ENCODE assay signal across 8 cellular contexts in the genomic region with DNA sequence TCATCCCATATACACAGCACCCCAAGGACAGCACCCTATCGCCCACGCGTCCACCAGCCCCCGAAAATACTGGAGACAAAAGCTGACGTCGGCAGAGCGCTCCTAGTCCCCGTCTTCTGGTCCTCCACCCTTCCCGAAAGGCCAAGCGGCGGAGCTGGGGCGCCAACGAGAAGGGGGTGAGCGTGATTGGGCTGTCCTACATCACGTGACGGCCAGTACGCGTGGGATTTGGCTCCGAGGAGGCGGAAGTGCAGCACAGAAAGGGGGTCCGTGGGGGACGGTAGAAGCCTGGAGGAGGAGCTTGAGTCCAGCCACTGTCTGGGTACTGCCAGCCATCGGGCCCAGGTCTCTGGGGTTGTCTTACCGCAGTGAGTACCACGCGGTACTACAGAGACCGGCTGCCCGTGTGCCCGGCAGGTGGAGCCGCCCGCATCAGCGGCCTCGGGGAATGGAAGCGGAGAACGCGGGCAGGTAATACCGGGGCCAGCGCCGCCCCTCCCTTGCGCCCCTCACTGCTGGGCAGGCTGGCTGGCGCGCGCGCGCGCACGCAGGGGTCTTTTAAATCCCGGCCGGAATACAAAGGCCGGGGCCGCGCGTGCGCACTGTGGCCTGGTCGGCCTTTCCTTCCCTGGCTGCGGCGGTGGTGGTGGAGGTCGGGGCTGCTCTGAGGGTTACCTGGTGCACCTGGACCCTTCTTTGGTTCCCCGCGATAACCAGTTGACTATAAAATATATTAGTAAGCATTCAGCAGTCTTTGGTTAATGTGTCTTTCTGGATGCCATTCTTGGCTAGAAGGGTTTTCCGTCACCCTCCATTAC. TPM values are rescaled to one million over a fixed set of nuclear protein-coding genes. Genes with fewer than 3 reads are reported as not detected.
A peak's percentile ranks its signal among the peaks of the same experiment; 100 is the strongest.
DNase-seq lines count a peak whose midpoint lies in the region; ATAC-seq and TF ChIP-seq lines count a peak whose summit lies in the region.

Gene TDG (plus strand): TSS at position 283 of the 818 bp plus-strand sequence. CDS start 166 bp downstream, at position 449.

- DNase-seq in CD14-positive monocyte (ENCODE audit: low spot score) (peak; percentile 98), NCI-H774 (lab: John Stamatoyannopoulos, UW) (peak; percentile 99), dermis microvascular lymphatic vessel endothelial cell (ENCODE audit: low read depth in 2 of 2) (peak; percentile 97 to 99)
- DNase-seq in activated CD4-positive, alpha-beta T cell treated with anti-CD3 and anti-CD28 coated beads, Interleukin-2, amount 50 U/mL, for 48 hours, result peak; percentile 97 to 98
- DNase-seq in stimulated activated CD4-positive, alpha-beta T cell treated with anti-CD3 and anti-CD28 coated beads, Interleukin-4, amount 100 ng/mL, for 24 hours, result peak; percentile 99

- 6% methylated on average over 61 of the region's 61 CpGs for WGBS in liver

- peak within 1 kb of the TSS; percentile 79 to 98 (median 81) for H3K4me3 ChIP-seq in liver (ENCODE audit: low read depth in 1 of 3, low read length in 3 of 3)

- peak within 1 kb of the TSS; percentile 93 to 97 for H3K4me3 Mint-ChIP-seq in CD14-positive monocyte

- peaks cover 0 to 1% (median 0%) of the 10 kb centered on the region in 7 donors for H3K9me3 Mint-ChIP-seq in CD14-positive monocyte

- peak within 1 kb of the TSS; percentile 73 to 93 for H3K27ac ChIP-seq in liver (ENCODE audit: low read depth in 1 of 2, low read length in 2 of 2)

- no peaks in the 10 kb centered on the region for H3K27me3 ChIP-seq in liver (ENCODE audit: control insufficient read depth in 4 of 4, insufficient read depth in 4 of 4, low read length in 3 of 4)

- TF ChIP-seq CTCF in CD14-positive monocyte (IDR thresholded peaks at IDR 0.05) (peak; percentile 8), liver (IDR thresholded peaks at IDR 0.05; ENCODE audit: low read depth, low read length, missing input control) (no peak)

- peak in 1 of 2 donors; percentile 33 for TF ChIP-seq RAD21 in liver (IDR thresholded peaks at IDR 0.05)

- peaks cover 0 to 2% (median 0%) of the 10 kb centered on the region in 3 donors for H3K27me3 Mint-ChIP-seq in CD14-positive monocyte (ENCODE audit: low read depth in 3 of 3)

- peaks cover 6 to 24% (median 17%) of the 10 kb centered on the region in 4 donors for H3K4me1 ChIP-seq in liver (ENCODE audit: control insufficient read depth in 4 of 4, insufficient read depth in 4 of 4, low read length in 3 of 4)

- ATAC-seq in GM19395 (IDR thresholded peaks at IDR 0.05; ENCODE audit: unreplicated experiment) (peak; percentile 93), HG03565 (IDR thresholded peaks at IDR 0.05; ENCODE audit: unreplicated experiment) (peak; percentile 73)

- H3K36me3 Mint-ChIP-seq in CD14-positive monocyte, result peaks cover 9 to 12% of the 10 kb centered on the region in 2 donors

- no peaks in the 10 kb centered on the region for H3K36me3 ChIP-seq in liver (ENCODE audit: control insufficient read depth in 4 of 4, insufficient read depth in 3 of 4, low read depth in 1 of 4, low read length in 3 of 4)

- H3K9me3 ChIP-seq in liver (ENCODE audit: control insufficient read depth in 4 of 4, low read length in 3 of 4), result no peaks in the 10 kb centered on the region

- H3K9ac ChIP-seq in liver (ENCODE audit: low read depth in 1 of 2, low read length in 2 of 2), result peak within 1 kb of the TSS; percentile 97 to 98

- intact Hi-C loops in CD14-positive monocyte (cut with micrococcal nuclease), result loop anchor here (1.0 to 10.0 kb wide), 4 partner anchors 8 to 1149 kb away; partner anchors contain the start of gene HSP90B1 (in 1 of the 2)

- peak within 1 kb of the TSS; percentile 94 to 98 (median 97) for H3K27ac Mint-ChIP-seq in CD14-positive monocyte

- H3K4me1 Mint-ChIP-seq in CD14-positive monocyte, result peaks cover 31% of the 10 kb centered on the region

TF ChIP-seq in liver, 16 proteins besides CTCF, POLR2A, EP300 and RAD21:
- TF ChIP-seq JUND (IDR thresholded peaks at IDR 0.05), result peak in 1 of 2 donors; percentile 7
- TF ChIP-seq HNF4G (IDR thresholded peaks at IDR 0.05), result no peak
- TF ChIP-seq, protein P1, sequence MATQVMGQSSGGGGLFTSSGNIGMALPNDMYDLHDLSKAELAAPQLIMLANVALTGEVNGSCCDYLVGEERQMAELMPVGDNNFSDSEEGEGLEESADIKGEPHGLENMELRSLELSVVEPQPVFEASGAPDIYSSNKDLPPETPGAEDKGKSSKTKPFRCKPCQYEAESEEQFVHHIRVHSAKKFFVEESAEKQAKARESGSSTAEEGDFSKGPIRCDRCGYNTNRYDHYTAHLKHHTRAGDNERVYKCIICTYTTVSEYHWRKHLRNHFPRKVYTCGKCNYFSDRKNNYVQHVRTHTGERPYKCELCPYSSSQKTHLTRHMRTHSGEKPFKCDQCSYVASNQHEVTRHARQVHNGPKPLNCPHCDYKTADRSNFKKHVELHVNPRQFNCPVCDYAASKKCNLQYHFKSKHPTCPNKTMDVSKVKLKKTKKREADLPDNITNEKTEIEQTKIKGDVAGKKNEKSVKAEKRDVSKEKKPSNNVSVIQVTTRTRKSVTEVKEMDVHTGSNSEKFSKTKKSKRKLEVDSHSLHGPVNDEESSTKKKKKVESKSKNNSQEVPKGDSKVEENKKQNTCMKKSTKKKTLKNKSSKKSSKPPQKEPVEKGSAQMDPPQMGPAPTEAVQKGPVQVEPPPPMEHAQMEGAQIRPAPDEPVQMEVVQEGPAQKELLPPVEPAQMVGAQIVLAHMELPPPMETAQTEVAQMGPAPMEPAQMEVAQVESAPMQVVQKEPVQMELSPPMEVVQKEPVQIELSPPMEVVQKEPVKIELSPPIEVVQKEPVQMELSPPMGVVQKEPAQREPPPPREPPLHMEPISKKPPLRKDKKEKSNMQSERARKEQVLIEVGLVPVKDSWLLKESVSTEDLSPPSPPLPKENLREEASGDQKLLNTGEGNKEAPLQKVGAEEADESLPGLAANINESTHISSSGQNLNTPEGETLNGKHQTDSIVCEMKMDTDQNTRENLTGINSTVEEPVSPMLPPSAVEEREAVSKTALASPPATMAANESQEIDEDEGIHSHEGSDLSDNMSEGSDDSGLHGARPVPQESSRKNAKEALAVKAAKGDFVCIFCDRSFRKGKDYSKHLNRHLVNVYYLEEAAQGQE (IDR thresholded peaks at IDR 0.05), result peak; percentile 74
- peak; percentile 84 for TF ChIP-seq YY1 (IDR thresholded peaks at IDR 0.05)
- TF ChIP-seq FOXA1 (IDR thresholded peaks at IDR 0.05), result no peak
- TF ChIP-seq FOXA2 (IDR thresholded peaks at IDR 0.05), result no peak
- TF ChIP-seq GABPA (IDR thresholded peaks at IDR 0.05 in 1 of 2, conservative IDR thresholded peaks at IDR 0.05 in 1 of 2), result peak; percentile 81 to 94
- peak; percentile 70 for TF ChIP-seq SP1 (IDR thresholded peaks at IDR 0.05)
- peak; percentile 70 for TF ChIP-seq ZBTB33 (IDR thresholded peaks at IDR 0.05)
- TF ChIP-seq HNF4A (conservative IDR thresholded peaks at IDR 0.05), result peak; percentile 15 to 35
- TF ChIP-seq TAF1 (conservative IDR thresholded peaks at IDR 0.05), result peak; percentile 84
- peak; percentile 43 for TF ChIP-seq NR2F2 (IDR thresholded peaks at IDR 0.05)
- TF ChIP-seq, protein P2, sequence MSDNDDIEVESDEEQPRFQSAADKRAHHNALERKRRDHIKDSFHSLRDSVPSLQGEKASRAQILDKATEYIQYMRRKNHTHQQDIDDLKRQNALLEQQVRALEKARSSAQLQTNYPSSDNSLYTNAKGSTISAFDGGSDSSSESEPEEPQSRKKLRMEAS (IDR thresholded peaks at IDR 0.05), result peak; percentile 86
- peak; percentile 28 to 70 for TF ChIP-seq EGR1 (IDR thresholded peaks at IDR 0.05; ENCODE audit: low read depth in 2 of 2)
- peak in 1 of 2 donors; percentile 46 for TF ChIP-seq RXRA (IDR thresholded peaks at IDR 0.05)
- TF ChIP-seq, protein P3, sequence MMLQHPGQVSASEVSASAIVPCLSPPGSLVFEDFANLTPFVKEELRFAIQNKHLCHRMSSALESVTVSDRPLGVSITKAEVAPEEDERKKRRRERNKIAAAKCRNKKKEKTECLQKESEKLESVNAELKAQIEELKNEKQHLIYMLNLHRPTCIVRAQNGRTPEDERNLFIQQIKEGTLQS (IDR thresholded peaks at IDR 0.05), result no peak

RNA-seq across cellular contexts. Expression of gene TDG, which starts in this region (rescaled TPM):
- polyA plus RNA-seq in CD14-positive monocyte (10 to 100 TPM; 20.1 to 22.4 TPM), liver (1 to 10 TPM; 5.0 to 9.3 TPM)
- total RNA-seq in dermis microvascular lymphatic vessel endothelial cell (21.4 and 21.6 TPM in 2 replicates), liver (10 to 100 TPM; 14.4 to 18.7 TPM)

Comparison
In these comparisons a context has a peak if more than half of its experiments do, and no peak if none do; other contexts are left out.
1. Peak in every context shown above with its lines: DNase-seq, ATAC-seq, H3K4me3 ChIP-seq and H3K27ac ChIP-seq.